Comparison of ENCODE assay signal across 27 cellular contexts in the genomic region with DNA sequence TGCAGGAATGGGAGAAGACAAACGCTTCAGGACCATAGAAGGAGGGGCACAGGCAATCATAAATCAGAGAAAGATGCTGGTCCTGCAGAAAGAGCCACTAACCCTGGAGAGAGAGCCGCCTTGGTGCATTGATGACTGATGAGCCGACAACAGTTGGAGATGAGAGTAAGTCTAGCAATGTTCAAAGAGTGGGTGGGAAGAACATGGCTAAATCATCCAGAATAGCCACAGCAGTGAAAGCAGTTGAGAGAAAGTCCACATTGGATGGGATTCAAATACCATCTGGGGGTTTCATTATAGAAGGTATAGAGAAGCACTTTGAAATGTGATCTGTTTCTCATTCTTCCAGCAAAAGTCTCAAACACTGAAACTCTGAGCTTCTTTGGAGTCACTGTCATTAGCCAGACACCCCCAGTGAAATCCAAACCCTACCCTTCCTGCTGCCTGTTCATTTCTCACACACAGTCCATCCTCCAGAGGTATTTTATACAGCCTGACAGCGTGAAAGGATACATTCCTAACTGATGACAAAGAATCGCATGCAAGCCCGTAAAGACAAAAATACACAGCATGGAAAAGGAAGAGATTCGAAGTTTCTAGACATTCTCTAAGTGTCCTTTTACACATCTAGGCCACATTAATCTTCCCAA.
DNase-seq lines count a peak whose midpoint lies in the region; ATAC-seq and TF ChIP-seq lines count a peak whose summit lies in the region.
"Had no signal": no experiment of that assay in that cellular context is flagged by ENCODE, and none has a peak within 500 bp of the region (broad histone marks: within the 10 kb centered on the region; RNA-seq: fewer than 3 reads in every experiment).

No MANE protein-coding gene starts in this region.

- ATAC-seq in left cardiac atrium: no peak
- ATAC-seq: activated T-cell treated with anti-CD3 and anti-CD28 coated beads, Interleukin-2, amount 50 U/mL, for 4 hours; body of pancreas; natural killer cell; pancreas; right lobe of liver; stimulated activated effector memory CD8-positive, alpha-beta T cell treated with anti-CD3 and anti-CD28 coated beads, Interleukin-12 subunit alpha, Interleukin-12 subunit beta, amount 100 ng/mL, for 72 hours had no signal

- H3K36me3 Mint-ChIP-seq in chondrocyte (ENCODE audit: low read depth): no peaks in the 10 kb centered on the region
- H3K36me3 Mint-ChIP-seq: activated naive CD4-positive, alpha-beta T cell treated with anti-CD3 and anti-CD28 coated beads, Interleukin-2, amount 50 U/mL, for 24 hours; CD14-positive monocyte; immature natural killer cell; natural killer cell; stimulated activated effector memory CD8-positive, alpha-beta T cell treated with anti-CD3 and anti-CD28 coated beads, Interleukin-12 subunit alpha, Interleukin-12 subunit beta, amount 100 ng/mL, for 72 hours had no signal

- no peaks in the 10 kb centered on the region for H3K36me3 ChIP-seq in mesendoderm (ENCODE audit: control insufficient read depth, insufficient read depth, low read length)
- H3K36me3 ChIP-seq: colonic mucosa, pancreas, right lobe of liver had no signal

- no peak overlapping the region for H4K5ac ChIP-seq in mesendoderm (ENCODE audit: low read length)

- H2BK15ac ChIP-seq in mesendoderm (replicated peaks; ENCODE audit: low read depth): no peak overlapping the region

- no peak overlapping the region for H2BK5ac ChIP-seq in mesendoderm (ENCODE audit: low read length)

- no peaks in the 10 kb centered on the region for H3K27me3 ChIP-seq in mesendoderm (ENCODE audit: insufficient read depth, low read length, poor library complexity)
- H3K27me3 ChIP-seq: body of pancreas, colonic mucosa, right lobe of liver had no signal

- no peak overlapping the region for H3K9ac ChIP-seq in mesendoderm (ENCODE audit: low read length)
- H3K9ac ChIP-seq: SK-N-SH had no signal

- no CpG with 5 or more reads among the region's 7 CpGs for WGBS in mesendoderm (ENCODE audit: extremely low coverage, insufficient coverage, low lambda C conversion rate)

- H3K4me1 Mint-ChIP-seq in chondrocyte (ENCODE audit: low read depth): peaks cover 18% of the 10 kb centered on the region
- H3K4me1 Mint-ChIP-seq: activated B cell treated with CpG ODN at 0.5 μM for 24 hours; activated naive CD4-positive, alpha-beta T cell treated with anti-CD3 and anti-CD28 coated beads, Interleukin-2, amount 50 U/mL, for 24 hours; CD14-positive monocyte; immature natural killer cell; natural killer cell; stimulated activated effector memory CD8-positive, alpha-beta T cell treated with anti-CD3 and anti-CD28 coated beads, Interleukin-12 subunit alpha, Interleukin-12 subunit beta, amount 100 ng/mL, for 72 hours had no signal

- DNase-seq in AG08396 (ENCODE audit: low spot score) (peak; percentile 7), LHCN-M2 (ENCODE audit: low read depth) (peak; percentile 81), chondrocyte (ENCODE audit: low spot score) (no peak), mesendoderm (peak; percentile 2), NCI-H146 treated with DMSO at 0.1 percent for 48 hours (lab: John Stamatoyannopoulos, UW; ENCODE audit: unreplicated experiment) (no peak), GF-D8 (lab: John Stamatoyannopoulos, UW) (no peak), ecto neural progenitor cell (ENCODE audit: low spot score) (no peak), left cardiac atrium (no peak)
- DNase-seq: activated B cell treated with CpG ODN at 0.5 μM for 24 hours; activated CD8-positive, alpha-beta memory T cell treated with anti-CD3 and anti-CD28 coated beads for 24 hours; activated T-cell treated with anti-CD3 and anti-CD28 coated beads, Interleukin-2, amount 50 U/mL, for 4 hours; body of pancreas; colonic mucosa; immature natural killer cell; mammary epithelial cell; natural killer cell; NCI-H1092; NCI-H2081 treated with DMSO at 0.1 percent for 48 hours; NCI-H510A treated with DMSO at 0.1 percent for 48 hours; pancreas; right lobe of liver; RPMI8226; SK-N-SH; T-helper 9 cell had no signal

- no peak overlapping the region for H2BK120ac ChIP-seq in mesendoderm (ENCODE audit: low read depth, low read length)

- intact Hi-C loops in left cardiac atrium (cut with DNase I): no loop called here

- no peak overlapping the region for H3K18ac ChIP-seq in mesendoderm (ENCODE audit: low read length)

- H3K27ac ChIP-seq in mesendoderm (ENCODE audit: low read depth, low read length): no peak overlapping the region
- H3K27ac ChIP-seq: body of pancreas, colonic mucosa, pancreas, right lobe of liver had no signal

- H3K23ac ChIP-seq in mesendoderm (ENCODE audit: low read length): no peak overlapping the region

- no peak overlapping the region for H4K8ac ChIP-seq in mesendoderm (ENCODE audit: low read depth, low read length)

- no peaks in the 10 kb centered on the region for H3K27me3 Mint-ChIP-seq in chondrocyte (ENCODE audit: low read depth)
- H3K27me3 Mint-ChIP-seq: activated B cell treated with CpG ODN at 0.5 μM for 24 hours; activated naive CD4-positive, alpha-beta T cell treated with anti-CD3 and anti-CD28 coated beads, Interleukin-2, amount 50 U/mL, for 24 hours had no signal

- H3K4me2 ChIP-seq in mesendoderm (ENCODE audit: low read length): no peak overlapping the region
- H3K4me2 ChIP-seq: SK-N-SH had no signal

- no peak overlapping the region for H3K4me3 Mint-ChIP-seq in chondrocyte (ENCODE audit: unreplicated experiment)
- H3K4me3 Mint-ChIP-seq: activated B cell treated with CpG ODN at 0.5 μM for 24 hours; activated naive CD4-positive, alpha-beta T cell treated with anti-CD3 and anti-CD28 coated beads, Interleukin-2, amount 50 U/mL, for 24 hours; activated T-cell treated with anti-CD3 and anti-CD28 coated beads, Interleukin-2, amount 50 U/mL, for 4 hours; CD14-positive monocyte; immature natural killer cell; natural killer cell; stimulated activated effector memory CD8-positive, alpha-beta T cell treated with anti-CD3 and anti-CD28 coated beads, Interleukin-12 subunit alpha, Interleukin-12 subunit beta, amount 100 ng/mL, for 72 hours had no signal

- no peaks in the 10 kb centered on the region for H3K4me1 ChIP-seq in mesendoderm (ENCODE audit: control insufficient read depth, low read depth, low read length)
- H3K4me1 ChIP-seq: body of pancreas, colonic mucosa, pancreas, right lobe of liver had no signal

- H3K4ac ChIP-seq in mesendoderm (ENCODE audit: low read depth, low read length): no peak overlapping the region

- H3K56ac ChIP-seq in mesendoderm (ENCODE audit: low read length): no peak overlapping the region

- H2AK5ac ChIP-seq in mesendoderm (ENCODE audit: low read length): no peak overlapping the region

- H3K79me2 ChIP-seq in mesendoderm (ENCODE audit: control insufficient read depth, insufficient read depth, low read length): no peaks in the 10 kb centered on the region

- no peaks in the 10 kb centered on the region for H3K79me1 ChIP-seq in mesendoderm (ENCODE audit: low read length)

- peaks cover 3% of the 10 kb centered on the region for H3K9me3 Mint-ChIP-seq in chondrocyte (ENCODE audit: low read depth)
- H3K9me3 Mint-ChIP-seq: activated B cell treated with CpG ODN at 0.5 μM for 24 hours; activated naive CD4-positive, alpha-beta T cell treated with anti-CD3 and anti-CD28 coated beads, Interleukin-2, amount 50 U/mL, for 24 hours; activated T-cell treated with anti-CD3 and anti-CD28 coated beads, Interleukin-2, amount 50 U/mL, for 4 hours; stimulated activated effector memory CD8-positive, alpha-beta T cell treated with anti-CD3 and anti-CD28 coated beads, Interleukin-12 subunit alpha, Interleukin-12 subunit beta, amount 100 ng/mL, for 72 hours had no signal

- TF ChIP-seq CTCF in chondrocyte (IDR thresholded peaks at IDR 0.05): no peak

- peak overlapping the region; percentile 82 for H3K27ac Mint-ChIP-seq in chondrocyte (ENCODE audit: unreplicated experiment)
- H3K27ac Mint-ChIP-seq: activated B cell treated with CpG ODN at 0.5 μM for 24 hours; activated naive CD4-positive, alpha-beta T cell treated with anti-CD3 and anti-CD28 coated beads, Interleukin-2, amount 50 U/mL, for 24 hours; immature natural killer cell; natural killer cell; stimulated activated effector memory CD8-positive, alpha-beta T cell treated with anti-CD3 and anti-CD28 coated beads, Interleukin-12 subunit alpha, Interleukin-12 subunit beta, amount 100 ng/mL, for 72 hours had no signal

- no peak overlapping the region for H3K4me3 ChIP-seq in mesendoderm (ENCODE audit: low read length)
- H3K4me3 ChIP-seq: body of pancreas, colonic mucosa, pancreas, right lobe of liver had no signal

Comparison
In these comparisons a context has a peak if more than half of its experiments do, and no peak if none do; other contexts are left out.
1. DNase-seq: peak in AG08396 (single experiment), LHCN-M2 (single experiment) and mesendoderm (single experiment); none in chondrocyte (single experiment), NCI-H146 treated with DMSO at 0.1 percent for 48 hours (single experiment), GF-D8 (single experiment), ecto neural progenitor cell (single experiment) and left cardiac atrium (single experiment).